21 cellular contexts compared by ENCODE assay signal in the genomic region with DNA sequence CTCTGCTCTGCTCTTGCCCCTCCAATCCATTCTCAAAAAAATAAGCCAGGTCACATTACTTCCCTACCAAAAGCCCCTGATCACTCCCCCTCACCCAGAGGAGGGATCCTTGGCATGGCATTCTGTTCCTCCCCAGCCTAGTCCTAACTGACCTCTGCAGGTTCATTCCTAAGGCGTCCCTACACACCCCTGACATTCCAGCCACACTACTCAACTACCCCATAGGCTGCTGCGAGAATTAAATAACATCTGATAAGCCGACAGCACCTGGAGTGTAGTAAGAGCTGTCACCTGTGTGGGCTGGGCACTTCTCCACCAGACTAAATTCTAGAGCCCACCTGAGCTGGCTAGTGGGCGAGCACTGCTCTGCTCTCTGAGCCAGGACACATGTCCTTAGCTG. TPM values are rescaled to one million over a fixed set of nuclear protein-coding genes. Genes with fewer than 3 reads are reported as not detected.
DNase-seq lines count a peak whose midpoint lies in the region; ATAC-seq and TF ChIP-seq lines count a peak whose summit lies in the region.
"Had no signal": no experiment of that assay in that cellular context is flagged by ENCODE, and none has a peak within 500 bp of the region (broad histone marks: within the 10 kb centered on the region; RNA-seq: fewer than 3 reads in every experiment).

No MANE protein-coding gene starts in this region.

- CTCF ChIA-PET in CD4-positive, alpha-beta memory T cell (lab: Charles Lee; ENCODE audit: partially characterized antibody), result interaction anchor here (1.2 to 1.6 kb wide), 3 partner anchors 23 to 27 kb away, joined by 3 to 4 read pairs (median 3); no protein-coding TSS in a partner anchor
- CTCF ChIA-PET in OCI-LY7 (lab: Charles Lee; ENCODE audit: unreplicated experiment), result no interaction called here

- no peak for TF ChIP-seq CTCF in gastrocnemius medialis (IDR thresholded peaks at IDR 0.05 in 4 of 5, conservative IDR thresholded peaks at IDR 0.05 in 1 of 5)
- no peak for TF ChIP-seq CTCF in OCI-LY7 (conservative IDR thresholded peaks at IDR 0.05; ENCODE audit: low read length)
- TF ChIP-seq CTCF in mucosa of descending colon (IDR thresholded peaks at IDR 0.05), result no peak

- peaks cover 30 to 52% (median 40%) of the 10 kb centered on the region in 4 donors for H3K4me1 Mint-ChIP-seq in CD4-positive, alpha-beta memory T cell
- H3K4me1 Mint-ChIP-seq in effector memory CD8-positive, alpha-beta T cell (ENCODE audit: low read depth in 2 of 2), result peaks cover 32 to 44% of the 10 kb centered on the region in 2 donors

- H3K27ac Mint-ChIP-seq in CD4-positive, alpha-beta memory T cell, result peak overlapping the region in 4 of 7 donors; percentile 16 to 52 (median 32)
- H3K27ac Mint-ChIP-seq in effector memory CD8-positive, alpha-beta T cell, result peak overlapping the region; percentile 79 to 92

- no peaks in the 10 kb centered on the region for H3K27me3 ChIP-seq in CD4-positive, alpha-beta memory T cell (ENCODE audit: insufficient read depth, low read length)
- no peaks in the 10 kb centered on the region for H3K27me3 ChIP-seq in gastrocnemius medialis
- H3K27me3 ChIP-seq: BE2C, body of pancreas, SJSA1 had no signal

- TF ChIP-seq POLR2A in gastrocnemius medialis (IDR thresholded peaks at IDR 0.05), result no peak

- no peak overlapping the region for H3K4me2 ChIP-seq in OCI-LY7 (ENCODE audit: low read length)

- BruUV-seq in OCI-LY7 (replicated peaks; lab: Mats Ljungman, UMichigan), result no TSS peak

- in situ Hi-C loops in gastrocnemius medialis (cut with MboI; ENCODE audit: low sequenced_read_pairs in 4 of 4), result no loop called here

- no peaks in the 10 kb centered on the region for H3K79me2 ChIP-seq in OCI-LY7 (ENCODE audit: insufficient read depth, low read depth, low read length)

- no peak overlapping the region for H3K4me3 ChIP-seq in CD4-positive, alpha-beta memory T cell (ENCODE audit: low read length in 2 of 2)
- no peak overlapping the region for H3K4me3 ChIP-seq in gastrocnemius medialis
- no peak overlapping the region for H3K4me3 ChIP-seq in OCI-LY7 (ENCODE audit: low read depth, low read length, poor library complexity, severe bottlenecking)
- no peak overlapping the region for H3K4me3 ChIP-seq in mucosa of descending colon
- H3K4me3 ChIP-seq: body of pancreas, SJSA1 had no signal

- POLR2A ChIA-PET in CD4-positive, alpha-beta memory T cell (lab: Charles Lee; ENCODE audit: partially characterized antibody), result no interaction called here
- POLR2A ChIA-PET in OCI-LY7 (lab: Charles Lee), result interaction anchor here (0.7 to 3.6 kb wide), 7 partner anchors 13 to 428 kb away, joined by 3 to 33 read pairs (median 5); no protein-coding TSS in a partner anchor

- no peak overlapping the region for H3K4me3 Mint-ChIP-seq in CD4-positive, alpha-beta memory T cell
- no peak overlapping the region for H3K4me3 Mint-ChIP-seq in effector memory CD8-positive, alpha-beta T cell
- H3K4me3 Mint-ChIP-seq: activated T-cell treated with anti-CD3 and anti-CD28 coated beads, Interleukin-2, amount 50 U/mL, for 24 hours had no signal

- H3K36me3 Mint-ChIP-seq in CD4-positive, alpha-beta memory T cell, result no peaks in the 10 kb centered on the region
- no peaks in the 10 kb centered on the region for H3K36me3 Mint-ChIP-seq in effector memory CD8-positive, alpha-beta T cell (ENCODE audit: insufficient read depth)
- H3K36me3 Mint-ChIP-seq: naive thymus-derived CD8-positive, alpha-beta T cell had no signal

- no peaks in the 10 kb centered on the region for H3K9me3 ChIP-seq in CD4-positive, alpha-beta memory T cell (ENCODE audit: control insufficient read depth in 1 of 2, low read length in 2 of 2)
- H3K9me3 ChIP-seq in KOPT-K1 (ENCODE audit: insufficient read depth, low read length, poor library complexity, severe bottlenecking), result no peaks in the 10 kb centered on the region
- no peaks in the 10 kb centered on the region for H3K9me3 ChIP-seq in gastrocnemius medialis
- H3K9me3 ChIP-seq in OCI-LY7 (ENCODE audit: low read length), result no peaks in the 10 kb centered on the region
- H3K9me3 ChIP-seq in mucosa of descending colon, result no peaks in the 10 kb centered on the region
- H3K9me3 ChIP-seq: BE2C, body of pancreas, SJSA1 had no signal

- no peaks in the 10 kb centered on the region for H3K27me3 Mint-ChIP-seq in CD4-positive, alpha-beta memory T cell
- H3K27me3 Mint-ChIP-seq in effector memory CD8-positive, alpha-beta T cell, result peaks cover 0 to 14% of the 10 kb centered on the region in 2 donors
- H3K27me3 Mint-ChIP-seq: activated T-cell treated with anti-CD3 and anti-CD28 coated beads, Interleukin-2, amount 50 U/mL, for 24 hours had no signal

- no peaks in the 10 kb centered on the region for H4K20me1 ChIP-seq in OCI-LY7 (ENCODE audit: insufficient read depth, low read length)

- H3K9me3 Mint-ChIP-seq in CD4-positive, alpha-beta memory T cell, result no peaks in the 10 kb centered on the region
- H3K9me3 Mint-ChIP-seq in effector memory CD8-positive, alpha-beta T cell, result no peaks in the 10 kb centered on the region
- H3K9me3 Mint-ChIP-seq: activated T-cell treated with anti-CD3 and anti-CD28 coated beads, Interleukin-2, amount 50 U/mL, for 24 hours; naive thymus-derived CD8-positive, alpha-beta T cell had no signal

- no peak for ATAC-seq in effector memory CD8-positive, alpha-beta T cell (replicated peaks)
- ATAC-seq in gastrocnemius medialis (no peak), mucosa of descending colon (no peak)
- ATAC-seq: naive thymus-derived CD8-positive, alpha-beta T cell had no signal

- no peaks in the 10 kb centered on the region for H3K36me3 ChIP-seq in CD4-positive, alpha-beta memory T cell (ENCODE audit: insufficient read depth, low read length)
- H3K36me3 ChIP-seq in KOPT-K1 (ENCODE audit: insufficient read depth, low read length), result no peaks in the 10 kb centered on the region
- H3K36me3 ChIP-seq in gastrocnemius medialis, result no peaks in the 10 kb centered on the region
- H3K36me3 ChIP-seq in OCI-LY7 (ENCODE audit: insufficient read depth, low read length), result no peaks in the 10 kb centered on the region
- H3K36me3 ChIP-seq in mucosa of descending colon (ENCODE audit: low read depth), result no peaks in the 10 kb centered on the region
- H3K36me3 ChIP-seq: BE2C, SJSA1 had no signal

- intact Hi-C loops in CD4-positive, alpha-beta memory T cell (cut with micrococcal nuclease), result no loop called here
- intact Hi-C loops in gastrocnemius medialis (cut with DNase I; ENCODE audit: low total_unique reads) (loop anchor here (10.0 kb wide), 1 partner anchor 490 kb away; a partner anchor contains a TSS), OCI-LY7 (cut with micrococcal nuclease; ENCODE audit: unreplicated experiment) (no loop called here), mucosa of descending colon (cut with DNase I, micrococcal nuclease) (no loop called here)

- H2AFZ ChIP-seq in OCI-LY7 (ENCODE audit: low read length), result no peak overlapping the region

- DNase-seq in CD4-positive, alpha-beta memory T cell, result no peak
- DNase-seq in effector memory CD8-positive, alpha-beta T cell, result no peak
- DNase-seq in gastrocnemius medialis (no peak), OCI-LY7 (ENCODE audit: low spot score) (no peak), mucosa of descending colon (no peak)
- DNase-seq in stimulated activated CD4-positive, alpha-beta T cell treated with anti-CD3 and anti-CD28 coated beads, Interleukin-4, amount 100 ng/mL, for 1 hour, result no peak
- DNase-seq: activated CD4-positive, alpha-beta T cell treated with anti-CD3 and anti-CD28 coated beads for 48 hours; activated naive CD4-positive, alpha-beta T cell treated with anti-CD3 and anti-CD28 coated beads, Interleukin-2, amount 50 U/mL, for 16 hours; activated T-cell treated with anti-CD3 and anti-CD28 coated beads, Interleukin-2, amount 50 U/mL, for 24 hours; BE2C; erythroblast; KG1; naive thymus-derived CD8-positive, alpha-beta T cell; NCI-H1105; NCI-H2171 treated with DMSO at 0.1 percent for 48 hours; OCI-M1; stimulated activated CD4-positive, alpha-beta T cell treated with anti-CD3 and anti-CD28 coated beads, Interleukin-2, amount 100 ng/mL, for 48 hours; T-helper 9 cell had no signal

- no peaks in the 10 kb centered on the region for H3K9me2 ChIP-seq in OCI-LY7 (ENCODE audit: insufficient read depth, low read length)

- H3K27ac ChIP-seq in CD4-positive, alpha-beta memory T cell (ENCODE audit: low read depth, low read length), result no peak overlapping the region
- H3K27ac ChIP-seq in KOPT-K1 (ENCODE audit: low read depth, low read length, poor library complexity, severe bottlenecking) (peak overlapping the region; percentile 98), gastrocnemius medialis (peak overlapping the region; percentile 78 to 88 (median 86)), OCI-LY7 (ENCODE audit: low read depth, low read length, poor library complexity, severe bottlenecking) (no peak overlapping the region)
- H3K27ac ChIP-seq: body of pancreas, SJSA1 had no signal

- H3K4me1 ChIP-seq in CD4-positive, alpha-beta memory T cell (ENCODE audit: insufficient read depth, low read length), result peaks cover 33% of the 10 kb centered on the region
- H3K4me1 ChIP-seq in gastrocnemius medialis (peaks cover 30 to 34% of the 10 kb centered on the region in 2 donors), OCI-LY7 (ENCODE audit: insufficient read depth, low read length, poor library complexity, severe bottlenecking) (peaks cover 59% of the 10 kb centered on the region), mucosa of descending colon (ENCODE audit: low read depth) (no peaks in the 10 kb centered on the region)
- H3K4me1 ChIP-seq: BE2C, body of pancreas had no signal

RNA-seq across cellular contexts. Expression of a gene that starts 44.7 kb away (rescaled TPM):
- 10 to 100 TPM in 1 of 2 experiments, 1 to 10 TPM in 1; 8.2 to 10.3 TPM for total RNA-seq in CD4-positive, alpha-beta memory T cell
- 1 to 10 TPM; 1.6 to 2.0 TPM for polyA plus RNA-seq in CD4-positive, alpha-beta memory T cell
- total RNA-seq in gastrocnemius medialis, result 10 to 100 TPM in 3 of 4 donors, 1 to 10 TPM in 1; 5.4 to 54.1 (median 14.1) TPM
- 17.2 and 20.6 TPM in 2 replicates for total RNA-seq in OCI-LY7 (2014; rRNA removed; shearing (Covaris generic))
- 27.7 and 31.1 TPM in 2 replicates for total RNA-seq in OCI-LY7 (2022)
- 10 to 100 TPM in 1 of 3 donors, 1 to 10 TPM in 2; 8.2 to 14.7 (median 8.4) TPM for total RNA-seq in mucosa of descending colon

Comparison
In these comparisons a context has a peak if more than half of its experiments do, and no peak if none do; other contexts are left out.
1. H3K27ac ChIP-seq: peak in KOPT-K1 (single experiment) and gastrocnemius medialis (4 of 4); none in CD4-positive, alpha-beta memory T cell (single experiment) and OCI-LY7 (single experiment).